ENCODE assay signal across 27 cellular contexts in genomic region chr7:31382722-31383121, GRCh38. TPM values are rescaled to one million over a fixed set of nuclear protein-coding genes. Genes with fewer than 3 reads are reported as not detected.
"Had no signal": no experiment of that assay in that cellular context is flagged by ENCODE, and none has a peak within 500 bp of the region (broad histone marks: within the 10 kb centered on the region; RNA-seq: fewer than 3 reads in every experiment).

No MANE protein-coding gene starts in this region.

- H3K4me1 ChIP-seq: SJSA1 had no signal

- H3K9me3 Mint-ChIP-seq: activated T-cell treated with anti-CD3 and anti-CD28 coated beads, Interleukin-2, amount 50 U/mL, for 24 hours; central memory CD8-positive, alpha-beta T cell; T-helper 1 cell treated with Interleukin-12 subunit alpha and Interleukin-12 subunit beta and Interleukin-4 antibody, amounts not matched to agents 30 μg/mL and 1 μg/mL, for 36 hours had no signal

- H3K36me3 Mint-ChIP-seq: activated CD8-positive, alpha-beta memory T cell treated with anti-CD3 and anti-CD28 coated beads, Interleukin-2, amount 10 ng/mL, durations not matched to agents 7 days and 5 days; activated naive CD4-positive, alpha-beta T cell treated with anti-CD3 and anti-CD28 coated beads, Interleukin-2, amount 50 U/mL, for 24 hours had no signal

- H3K4me3 Mint-ChIP-seq: activated CD8-positive, alpha-beta memory T cell treated with anti-CD3 and anti-CD28 coated beads, Interleukin-2, amount 10 ng/mL, durations not matched to agents 7 days and 5 days; activated naive CD4-positive, alpha-beta T cell treated with anti-CD3 and anti-CD28 coated beads, Interleukin-2, amount 50 U/mL, for 24 hours; activated T-cell treated with anti-CD3 and anti-CD28 coated beads, Interleukin-2, amount 50 U/mL, for 24 hours; activated T-helper 1 cell treated with anti-CD3 and anti-CD28 coated beads, Interleukin-12 subunit alpha, Interleukin-12 subunit beta, Interleukin-2, Interleukin-4 antibody, amounts not matched to agents 30 ng/mL and 10 ng/mL and 1 ng/mL, durations not matched to agents 14 hours and 24 hours and 36 hours; central memory CD8-positive, alpha-beta T cell; T-helper 1 cell treated with Interleukin-12 subunit alpha and Interleukin-12 subunit beta and Interleukin-4 antibody, amounts not matched to agents 30 μg/mL and 1 μg/mL, for 36 hours had no signal

- H3K9me3 ChIP-seq: SJSA1 had no signal

- H3K36me3 ChIP-seq: SJSA1 had no signal

- H3K27ac Mint-ChIP-seq: activated CD8-positive, alpha-beta memory T cell treated with anti-CD3 and anti-CD28 coated beads, Interleukin-2, amount 10 ng/mL, durations not matched to agents 7 days and 5 days; activated naive CD4-positive, alpha-beta T cell treated with anti-CD3 and anti-CD28 coated beads, Interleukin-2, amount 50 U/mL, for 24 hours; activated T-cell treated with anti-CD3 and anti-CD28 coated beads, Interleukin-2, amount 50 U/mL, for 24 hours; activated T-helper 1 cell treated with anti-CD3 and anti-CD28 coated beads, Interleukin-12 subunit alpha, Interleukin-12 subunit beta, Interleukin-2, Interleukin-4 antibody, amounts not matched to agents 30 ng/mL and 10 ng/mL and 1 ng/mL, durations not matched to agents 14 hours and 24 hours and 36 hours; T-helper 1 cell treated with Interleukin-12 subunit alpha and Interleukin-12 subunit beta and Interleukin-4 antibody, amounts not matched to agents 30 μg/mL and 1 μg/mL, for 36 hours had no signal

- ATAC-seq: activated CD4-positive, CD25-positive, alpha-beta regulatory T cell treated with anti-CD3 and anti-CD28 coated beads, Interleukin-2, amount 50 U/mL, for 24 hours; activated CD8-positive, alpha-beta memory T cell treated with anti-CD3 and anti-CD28 coated beads, Interleukin-2, amount 10 ng/mL, durations not matched to agents 7 days and 5 days; Panc1 had no signal

- H3K9ac ChIP-seq: KMS-11 had no signal

- H3K4me3 ChIP-seq: SJSA1 had no signal

- H3K27ac ChIP-seq: KMS-11, RWPE1, SJSA1 had no signal

- H3K27me3 Mint-ChIP-seq: activated CD8-positive, alpha-beta memory T cell treated with anti-CD3 and anti-CD28 coated beads, Interleukin-2, amount 10 ng/mL, durations not matched to agents 7 days and 5 days; activated T-cell treated with anti-CD3 and anti-CD28 coated beads, Interleukin-2, amount 50 U/mL, for 24 hours; central memory CD8-positive, alpha-beta T cell had no signal

- DNase-seq: activated CD4-positive, alpha-beta T cell treated with anti-CD3 and anti-CD28 coated beads for 4 hours; activated CD4-positive, alpha-beta T cell treated with anti-CD3 and anti-CD28 coated beads, Interleukin-2, amount 50 U/mL, for 48 hours; activated CD8-positive, alpha-beta memory T cell treated with anti-CD3 and anti-CD28 coated beads, Interleukin-2, amount 10 ng/mL, durations not matched to agents 7 days and 5 days; activated effector memory CD4-positive, alpha-beta T cell treated with Interleukin-2 at 50 U/mL for 16 hours; activated naive CD4-positive, alpha-beta T cell; activated T-cell treated with anti-CD3 and anti-CD28 coated beads, Interleukin-2, amount 50 U/mL, for 24 hours; aorta; NCI-H1092; NCI-H1417; NCI-H1930; NCI-H2107; NCI-H345; NCI-H510A; NCI-H526 treated with DMSO at 0.1 percent for 48 hours; NCI-H82; SHP77 had no signal

- H3K4me1 Mint-ChIP-seq: activated CD8-positive, alpha-beta memory T cell treated with anti-CD3 and anti-CD28 coated beads, Interleukin-2, amount 10 ng/mL, durations not matched to agents 7 days and 5 days; activated naive CD4-positive, alpha-beta T cell treated with anti-CD3 and anti-CD28 coated beads, Interleukin-2, amount 50 U/mL, for 24 hours; central memory CD8-positive, alpha-beta T cell had no signal

RNA-seq across cellular contexts. Expression of gene NEUROD6, which starts 42.2 kb away (rescaled TPM):
- total RNA-seq: activated CD8-positive, alpha-beta memory T cell treated with anti-CD3 and anti-CD28 coated beads, Interleukin-2, amount 10 ng/mL, durations not matched to agents 7 days and 5 days; activated T-helper 1 cell treated with anti-CD3 and anti-CD28 coated beads, Interleukin-12 subunit alpha, Interleukin-12 subunit beta, Interleukin-2, Interleukin-4 antibody, amounts not matched to agents 30 ng/mL and 10 ng/mL and 1 ng/mL, durations not matched to agents 14 hours and 24 hours and 36 hours; aorta; MCF 10A; OCI-LY7; SJSA1 had no signal
- polyA plus RNA-seq: aorta had no signal
